In the genomic region with DNA sequence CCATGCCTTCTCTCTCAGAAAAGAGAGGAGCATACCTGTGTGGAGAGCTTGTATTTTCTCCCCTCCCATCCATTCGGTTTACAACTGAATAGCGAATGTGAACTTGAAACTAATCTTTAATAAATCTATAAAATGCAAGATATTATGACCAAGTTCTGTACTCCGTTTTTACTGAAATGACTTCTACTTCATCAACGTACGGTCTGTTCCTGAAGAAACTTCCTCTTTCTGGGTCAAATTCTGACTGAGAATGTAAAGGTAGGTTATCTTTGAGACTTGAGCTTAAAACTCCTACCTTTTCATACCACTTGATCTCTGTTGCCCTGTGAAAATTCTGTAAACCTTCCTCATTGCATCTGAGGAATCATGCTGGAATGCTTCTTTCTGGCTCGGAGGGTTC, we compare ENCODE assay signal across 1 cellular context.
TF ChIP-seq lines count a peak whose summit lies in the region.

No MANE protein-coding gene starts in this region.

TF ChIP-seq in SK-N-SH, 30 proteins besides CTCF, POLR2A, EP300 and RAD21 (continued from another document):
- TF ChIP-seq, protein P1, sequence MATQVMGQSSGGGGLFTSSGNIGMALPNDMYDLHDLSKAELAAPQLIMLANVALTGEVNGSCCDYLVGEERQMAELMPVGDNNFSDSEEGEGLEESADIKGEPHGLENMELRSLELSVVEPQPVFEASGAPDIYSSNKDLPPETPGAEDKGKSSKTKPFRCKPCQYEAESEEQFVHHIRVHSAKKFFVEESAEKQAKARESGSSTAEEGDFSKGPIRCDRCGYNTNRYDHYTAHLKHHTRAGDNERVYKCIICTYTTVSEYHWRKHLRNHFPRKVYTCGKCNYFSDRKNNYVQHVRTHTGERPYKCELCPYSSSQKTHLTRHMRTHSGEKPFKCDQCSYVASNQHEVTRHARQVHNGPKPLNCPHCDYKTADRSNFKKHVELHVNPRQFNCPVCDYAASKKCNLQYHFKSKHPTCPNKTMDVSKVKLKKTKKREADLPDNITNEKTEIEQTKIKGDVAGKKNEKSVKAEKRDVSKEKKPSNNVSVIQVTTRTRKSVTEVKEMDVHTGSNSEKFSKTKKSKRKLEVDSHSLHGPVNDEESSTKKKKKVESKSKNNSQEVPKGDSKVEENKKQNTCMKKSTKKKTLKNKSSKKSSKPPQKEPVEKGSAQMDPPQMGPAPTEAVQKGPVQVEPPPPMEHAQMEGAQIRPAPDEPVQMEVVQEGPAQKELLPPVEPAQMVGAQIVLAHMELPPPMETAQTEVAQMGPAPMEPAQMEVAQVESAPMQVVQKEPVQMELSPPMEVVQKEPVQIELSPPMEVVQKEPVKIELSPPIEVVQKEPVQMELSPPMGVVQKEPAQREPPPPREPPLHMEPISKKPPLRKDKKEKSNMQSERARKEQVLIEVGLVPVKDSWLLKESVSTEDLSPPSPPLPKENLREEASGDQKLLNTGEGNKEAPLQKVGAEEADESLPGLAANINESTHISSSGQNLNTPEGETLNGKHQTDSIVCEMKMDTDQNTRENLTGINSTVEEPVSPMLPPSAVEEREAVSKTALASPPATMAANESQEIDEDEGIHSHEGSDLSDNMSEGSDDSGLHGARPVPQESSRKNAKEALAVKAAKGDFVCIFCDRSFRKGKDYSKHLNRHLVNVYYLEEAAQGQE (IDR thresholded peaks at IDR 0.05; ENCODE audit: low read depth, low read length), result no peak
- TF ChIP-seq, protein P2, sequence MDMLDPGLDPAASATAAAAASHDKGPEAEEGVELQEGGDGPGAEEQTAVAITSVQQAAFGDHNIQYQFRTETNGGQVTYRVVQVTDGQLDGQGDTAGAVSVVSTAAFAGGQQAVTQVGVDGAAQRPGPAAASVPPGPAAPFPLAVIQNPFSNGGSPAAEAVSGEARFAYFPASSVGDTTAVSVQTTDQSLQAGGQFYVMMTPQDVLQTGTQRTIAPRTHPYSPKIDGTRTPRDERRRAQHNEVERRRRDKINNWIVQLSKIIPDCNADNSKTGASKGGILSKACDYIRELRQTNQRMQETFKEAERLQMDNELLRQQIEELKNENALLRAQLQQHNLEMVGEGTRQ (IDR thresholded peaks at IDR 0.05; ENCODE audit: borderline replicate concordance, low read depth, low read length), result no peak
- TF ChIP-seq, protein P3, sequence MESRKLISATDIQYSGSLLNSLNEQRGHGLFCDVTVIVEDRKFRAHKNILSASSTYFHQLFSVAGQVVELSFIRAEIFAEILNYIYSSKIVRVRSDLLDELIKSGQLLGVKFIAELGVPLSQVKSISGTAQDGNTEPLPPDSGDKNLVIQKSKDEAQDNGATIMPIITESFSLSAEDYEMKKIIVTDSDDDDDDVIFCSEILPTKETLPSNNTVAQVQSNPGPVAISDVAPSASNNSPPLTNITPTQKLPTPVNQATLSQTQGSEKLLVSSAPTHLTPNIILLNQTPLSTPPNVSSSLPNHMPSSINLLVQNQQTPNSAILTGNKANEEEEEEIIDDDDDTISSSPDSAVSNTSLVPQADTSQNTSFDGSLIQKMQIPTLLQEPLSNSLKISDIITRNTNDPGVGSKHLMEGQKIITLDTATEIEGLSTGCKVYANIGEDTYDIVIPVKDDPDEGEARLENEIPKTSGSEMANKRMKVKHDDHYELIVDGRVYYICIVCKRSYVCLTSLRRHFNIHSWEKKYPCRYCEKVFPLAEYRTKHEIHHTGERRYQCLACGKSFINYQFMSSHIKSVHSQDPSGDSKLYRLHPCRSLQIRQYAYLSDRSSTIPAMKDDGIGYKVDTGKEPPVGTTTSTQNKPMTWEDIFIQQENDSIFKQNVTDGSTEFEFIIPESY (IDR thresholded peaks at IDR 0.05; ENCODE audit: borderline replicate concordance, low read depth), result no peak
- no peak for TF ChIP-seq TCF12 (IDR thresholded peaks at IDR 0.05)
